In genomic region chr6:305371-306206, GRCh38 we compare ENCODE assay signal across 11 cellular contexts. TPM values are rescaled to one million over a fixed set of nuclear protein-coding genes. Genes with fewer than 3 reads are reported as not detected.
DNase-seq lines count a peak whose midpoint lies in the region; ATAC-seq, FAIRE-seq and TF ChIP-seq lines count a peak whose summit lies in the region.
"Had no signal": no experiment of that assay in that cellular context is flagged by ENCODE, and none has a peak within 500 bp of the region (broad histone marks: within the 10 kb centered on the region; RNA-seq: fewer than 3 reads in every experiment).

No MANE protein-coding gene starts in this region.

- WGBS in K562 (ENCODE audit: insufficient coverage, low coverage, missing lambda C conversion rate), result 35% methylated on average over 5 of the region's 5 CpGs

- H3K9ac ChIP-seq in K562 (ENCODE audit: insufficient read depth in 1 of 2, low read depth in 2 of 2, low read length in 2 of 2) (no peak overlapping the region), colonic mucosa (ENCODE audit: low read depth in 2 of 2, low read length in 2 of 2) (no peak overlapping the region)

- H3K9me3 Mint-ChIP-seq in progenitor cell of endocrine pancreas (ENCODE audit: low read depth), result peaks cover 12% of the 10 kb centered on the region

- no peaks in the 10 kb centered on the region for H3K4me1 Mint-ChIP-seq in progenitor cell of endocrine pancreas (ENCODE audit: low read depth)

- TF ChIP-seq RAD21 in K562 (CRISPR knock-in tag; conservative IDR thresholded peaks at IDR 0.05 in 1 of 2, IDR thresholded peaks at IDR 0.05 in 1 of 2), result no peak

- H3K36me3 ChIP-seq in K562 (ENCODE audit: control insufficient read depth, insufficient read depth, low read length), result no peaks in the 10 kb centered on the region
- H3K36me3 ChIP-seq in upper lobe of right lung, result no peaks in the 10 kb centered on the region
- H3K36me3 ChIP-seq in colonic mucosa, result no peaks in the 10 kb centered on the region

- DNase-seq in GM12891 (ENCODE audit: insufficient read length, low spot score) (peak; percentile 72), K562 (ENCODE audit: extremely low read depth in 1 of 4, low spot score in 3 of 4) (no peak), progenitor cell of endocrine pancreas (ENCODE audit: low spot score, unreplicated experiment) (no peak), upper lobe of right lung (no peak), H54 (ENCODE audit: insufficient read length, low spot score) (no peak), colonic mucosa (no peak)
- DNase-seq: COR-L47, glutamatergic neuron, NCI-H69 had no signal

- no peaks in the 10 kb centered on the region for H3K9me1 ChIP-seq in K562 (ENCODE audit: control insufficient read depth, insufficient read depth, low read length)

- H3K27me3 Mint-ChIP-seq in progenitor cell of endocrine pancreas, result no peaks in the 10 kb centered on the region

- H3K4me2 ChIP-seq in K562 (ENCODE audit: insufficient read depth, low read length), result no peak overlapping the region

- peaks cover 6% of the 10 kb centered on the region; the same call in 1 of the 2 replicates for H4K20me1 ChIP-seq in K562 (replicated peaks; ENCODE audit: control insufficient read depth, insufficient read depth, low read length)

- H3K27ac ChIP-seq in K562 (ENCODE audit: extremely low read depth, low read depth, low read length) (no peak overlapping the region), upper lobe of right lung (no peak overlapping the region), colonic mucosa (no peak overlapping the region)

- H3K36me3 Mint-ChIP-seq in progenitor cell of endocrine pancreas (ENCODE audit: insufficient read depth), result peaks cover 3% of the 10 kb centered on the region

- no peaks in the 10 kb centered on the region for H3K79me2 ChIP-seq in K562 (ENCODE audit: control insufficient read depth, insufficient read depth, low read length)

- H3K4me1 ChIP-seq in K562 (replicated peaks in 1 of 2; ENCODE audit: control insufficient read depth in 2 of 2, insufficient read depth in 2 of 2, low read length in 2 of 2) (peaks cover 4 to 5% of the 10 kb centered on the region in 2 experiments; a peak in 3 of 5 replicates), upper lobe of right lung (peaks cover 6% of the 10 kb centered on the region), colonic mucosa (no peaks in the 10 kb centered on the region)

- H3K4me3 ChIP-seq in K562 (no peak overlapping the region), upper lobe of right lung (no peak overlapping the region), colonic mucosa (no peak overlapping the region)

- H3K9me3 ChIP-seq in K562 (replicated peaks; ENCODE audit: control insufficient read depth, insufficient read depth, low read depth, low read length) (no peaks in the 10 kb centered on the region), upper lobe of right lung (no peaks in the 10 kb centered on the region), colonic mucosa (no peaks in the 10 kb centered on the region)

- peaks cover under 1 to 34% of the 10 kb centered on the region in 2 experiments; a peak in 3 of 5 replicates for H3K27me3 ChIP-seq in K562 (ENCODE audit: control insufficient read depth in 2 of 2, insufficient read depth in 2 of 2, low read length in 2 of 2)
- no peaks in the 10 kb centered on the region for H3K27me3 ChIP-seq in upper lobe of right lung
- no peaks in the 10 kb centered on the region for H3K27me3 ChIP-seq in colonic mucosa

- TF ChIP-seq CTCF in K562 (IDR thresholded peaks at IDR 0.05 in 2 of 3, conservative IDR thresholded peaks at IDR 0.05 in 1 of 3; ENCODE audit: insufficient read depth in 2 of 3, low read depth in 1 of 3, low read length in 3 of 3), result no peak
- no peak for TF ChIP-seq CTCF in progenitor cell of endocrine pancreas (IDR thresholded peaks at IDR 0.05; ENCODE audit: unreplicated experiment)
- no peak for TF ChIP-seq CTCF in upper lobe of right lung (IDR thresholded peaks at IDR 0.05)
- no peak for TF ChIP-seq CTCF in colonic mucosa (IDR thresholded peaks at IDR 0.05)

- H2AFZ ChIP-seq in K562 (ENCODE audit: low read depth, low read length), result no peak overlapping the region

- TF ChIP-seq POLR2A in GM12891 (IDR thresholded peaks at IDR 0.05; ENCODE audit: low read depth, low read length), result no peak
- TF ChIP-seq POLR2A in K562 (conservative IDR thresholded peaks at IDR 0.05), result no peak
- no peak for TF ChIP-seq POLR2A in H54 (IDR thresholded peaks at IDR 0.05; ENCODE audit: low read depth, low read length)

- POLR2A ChIA-PET in K562 (lab: Yijun Ruan, JAX), result interaction anchor here (0.6 to 1.7 kb wide), 3 partner anchors 10 to 67 kb away, joined by 3 to 5 read pairs (median 3); no protein-coding TSS in a partner anchor

- TF ChIP-seq EP300 in K562 (IDR thresholded peaks at IDR 0.05; ENCODE audit: low read length), result no peak

- peak; percentile 88 for FAIRE-seq in GM12891 (lab: Jason Lieb, UNC)
- FAIRE-seq in K562 (lab: Jason Lieb, UNC), result no peak
- FAIRE-seq in H54 (lab: Jason Lieb, UNC), result no peak

- ATAC-seq in GM19395 (IDR thresholded peaks at IDR 0.05; ENCODE audit: unreplicated experiment) (peak; percentile 90), HG02981 (IDR thresholded peaks at IDR 0.05; ENCODE audit: unreplicated experiment) (peak; percentile 86), K562 (no peak), upper lobe of right lung (no peak)

- BruUV-seq in K562 (replicated peaks; lab: Mats Ljungman, UMichigan), result no TSS peak

- intact Hi-C loops in K562 (cut with micrococcal nuclease) (no loop called here), upper lobe of right lung (cut with DNase I) (no loop called here), colonic mucosa (cut with DNase I) (no loop called here)

- H3K27ac Mint-ChIP-seq in progenitor cell of endocrine pancreas, result no peak overlapping the region

- in situ Hi-C loops in K562 (cut with MboI), result no loop called here

- CTCF ChIA-PET in K562 (lab: Yijun Ruan, JAX; ENCODE audit: low intra/inter-chr PET ratio), result no interaction called here

- no peak overlapping the region for H3K4me3 Mint-ChIP-seq in progenitor cell of endocrine pancreas (ENCODE audit: low read depth)

TF ChIP-seq in GM12891, 5 proteins besides CTCF, POLR2A, EP300 and RAD21:
- TF ChIP-seq PAX5 (IDR thresholded peaks at IDR 0.05; ENCODE audit: insufficient read depth, low read length, severe bottlenecking), result peak; percentile 55
- 0 out of 2 replicates have a peak, but pooled peaks have one; percentile 14 for TF ChIP-seq SPI1 (IDR thresholded peaks at IDR 0.05; ENCODE audit: low read depth, low read length)
- peak; percentile 28; the same call in 1 of the 2 replicates for TF ChIP-seq TAF1 (IDR thresholded peaks at IDR 0.05; ENCODE audit: low read depth, low read length)
- TF ChIP-seq POLR2AphosphoS5 (IDR thresholded peaks at IDR 0.05; ENCODE audit: low read depth, low read length), result no peak
- TF ChIP-seq POU2F2 (IDR thresholded peaks at IDR 0.05; ENCODE audit: low read depth, low read length), result no peak; the same call in 1 of the 2 replicates

TF ChIP-seq in K562, 482 proteins besides CTCF, POLR2A, EP300 and RAD21 (continues in another document):
- TF ChIP-seq PHB2 (IDR thresholded peaks at IDR 0.05; ENCODE audit: low read depth) (no peak), FOXK1 (CRISPR knock-in tag; IDR thresholded peaks at IDR 0.05; ENCODE audit: borderline replicate concordance) (no peak), PBX2 (CRISPR knock-in tag; IDR thresholded peaks at IDR 0.05; ENCODE audit: low read depth) (no peak), PBX2 (tag; conservative IDR thresholded peaks at IDR 0.05; ENCODE audit: low read depth) (peak; percentile 19; the same call in 1 of the 2 replicates), ZNF77 (CRISPR knock-in tag; IDR thresholded peaks at IDR 0.05) (no peak), POLR2B (IDR thresholded peaks at IDR 0.05; ENCODE audit: low read depth, partially characterized antibody) (no peak)

RNA-seq across cellular contexts. Expression of gene DUSP22, which starts 13.3 kb away (rescaled TPM):
- polyA plus RNA-seq in GM12891 (2012; ENCODE audit: low read depth, missing spikeins), result 90.4 TPM
- total RNA-seq in K562 (2011; cell fraction: chromatin; rRNA removed; ENCODE audit: low replicate concordance), result 24.8 and 31.0 TPM in 2 replicates
- total RNA-seq in K562 (2011; cell fraction: nucleolus; rRNA removed), result 15.9 and 18.3 TPM in 2 replicates
- 24.7 and 35.4 TPM in 2 replicates for total RNA-seq in K562 (2011; cell fraction: nucleoplasm; rRNA removed)
- total RNA-seq in K562 (2014; rRNA removed), result 11.8 and 14.0 TPM in 2 replicates
- total RNA-seq in K562 (2014; rRNA removed; fragmentation: Illumina TruSeq; extraction: Trizol), result 10.3 and 12.3 TPM in 2 replicates
- total RNA-seq in K562 (2015; rRNA removed; fragmentation: Illumina TruSeq; extraction: Trizol), result 10.0 TPM in 2 replicates
- total RNA-seq in K562 (2021), result 19.4 TPM in 2 replicates
- 10.4 and 14.3 TPM in 2 replicates for polyA plus RNA-seq in K562 (2011; rRNA removed)
- polyA plus RNA-seq in K562 (2011; cell fraction: cytosol; rRNA removed), result 9.5 and 14.9 TPM in 2 replicates
- polyA plus RNA-seq in K562 (2011; cell fraction: nucleus; rRNA removed), result 50.7 and 53.8 TPM in 2 replicates
- 16.9 and 37.3 TPM in 2 replicates for polyA plus RNA-seq in K562 (2012)
- polyA plus RNA-seq in K562 (2014; fragmentation: Illumina TruSeq; extraction: Trizol), result 13.8 and 14.4 TPM in 2 replicates
- 1 to 10 TPM; 9.3 to 9.6 TPM for polyA plus RNA-seq in K562 (2014; fragmentation: Nextera tagmentation; extraction: Ambion mirVana)
- polyA plus RNA-seq in K562 (2014; rRNA removed), result 14.7 and 17.5 TPM in 2 replicates
- polyA minus RNA-seq in K562 (2011; rRNA and poly(A)+ RNA removed), result 7.9 and 8.9 TPM in 2 replicates
- 5.4 and 9.0 TPM in 2 replicates for polyA minus RNA-seq in K562 (2011; cell fraction: cytosol; rRNA and poly(A)+ RNA removed)
- 10.0 and 16.2 TPM in 2 replicates for polyA minus RNA-seq in K562 (2011; cell fraction: nucleus; rRNA and poly(A)+ RNA removed)
- 39.0 and 40.4 TPM in 2 replicates for total RNA-seq in progenitor cell of endocrine pancreas
- total RNA-seq in upper lobe of right lung, result 61.2 TPM
- total RNA-seq in colonic mucosa, result 10 to 100 TPM; 20.5 to 24.5 TPM

Comparison
In these comparisons a context has a peak if more than half of its experiments do, and no peak if none do; other contexts are left out.
1. ATAC-seq: peak in GM19395 (single experiment) and HG02981 (single experiment); none in K562 (single experiment) and upper lobe of right lung (single experiment).